In genomic region chr5:95917207-95917606, GRCh38 we compare ENCODE assay signal across 20 cellular contexts.
"Had no signal": no experiment of that assay in that cellular context is flagged by ENCODE, and none has a peak within 500 bp of the region (broad histone marks: within the 10 kb centered on the region; RNA-seq: fewer than 3 reads in every experiment).

No MANE protein-coding gene starts in this region.

- H3K9me3 Mint-ChIP-seq: activated CD4-positive, alpha-beta T cell treated with anti-CD3 and anti-CD28 coated beads, Interleukin-2, amount 10 ng/mL, durations not matched to agents 7 days and 5 days; activated naive CD4-positive, alpha-beta T cell treated with anti-CD3 and anti-CD28 coated beads for 36 hours; activated T-cell treated with anti-CD3 and anti-CD28 coated beads, Interleukin-2, amount 50 U/mL, for 4 hours; neural crest cell; stimulated activated naive CD8-positive, alpha-beta T cell treated with anti-CD3 and anti-CD28 coated beads, Interleukin-15, amount 100 ng/mL, for 72 hours had no signal

- H3K4me3 ChIP-seq: esophagus squamous epithelium, heart right ventricle, left lung, psoas muscle, right lobe of liver, vagina had no signal

- DNase-seq: activated CD4-positive, alpha-beta T cell treated with anti-CD3 and anti-CD28 coated beads, Interleukin-2, amount 10 ng/mL, durations not matched to agents 7 days and 5 days; activated CD8-positive, alpha-beta memory T cell treated with anti-CD3 and anti-CD28 coated beads, Interleukin-2, amount 50 U/mL, for 4 hours; activated naive CD4-positive, alpha-beta T cell treated with anti-CD3 and anti-CD28 coated beads for 36 hours; activated T-cell treated with anti-CD3 and anti-CD28 coated beads, Interleukin-2, amount 50 U/mL, for 4 hours; cerebellar nuclear complex; effector memory CD4-positive, alpha-beta T cell; esophagus squamous epithelium; heart right ventricle; left lung; mammary epithelial cell; psoas muscle; right lobe of liver; small intestine; stimulated activated CD4-positive, alpha-beta T cell treated with anti-CD3 and anti-CD28 coated beads, Interleukin-15, amount 100 ng/mL, for 24 hours; stimulated activated CD4-positive, alpha-beta T cell treated with anti-CD3 and anti-CD28 coated beads, Interleukin-2, amount 100 ng/mL, for 48 hours; stimulated activated naive CD8-positive, alpha-beta T cell treated with anti-CD3 and anti-CD28 coated beads, Interleukin-15, amount 100 ng/mL, for 72 hours; T1000; trophoblast cell had no signal

- H3K27ac ChIP-seq: esophagus squamous epithelium, psoas muscle, vagina had no signal

- H3K27ac Mint-ChIP-seq: activated CD4-positive, alpha-beta T cell treated with anti-CD3 and anti-CD28 coated beads, Interleukin-2, amount 10 ng/mL, durations not matched to agents 7 days and 5 days; activated naive CD4-positive, alpha-beta T cell treated with anti-CD3 and anti-CD28 coated beads for 36 hours; stimulated activated naive CD8-positive, alpha-beta T cell treated with anti-CD3 and anti-CD28 coated beads, Interleukin-15, amount 100 ng/mL, for 72 hours had no signal

- H3K27me3 Mint-ChIP-seq: activated CD4-positive, alpha-beta T cell treated with anti-CD3 and anti-CD28 coated beads, Interleukin-2, amount 10 ng/mL, durations not matched to agents 7 days and 5 days; stimulated activated naive CD8-positive, alpha-beta T cell treated with anti-CD3 and anti-CD28 coated beads, Interleukin-15, amount 100 ng/mL, for 72 hours had no signal

- H3K4me3 Mint-ChIP-seq: activated CD4-positive, alpha-beta T cell treated with anti-CD3 and anti-CD28 coated beads, Interleukin-2, amount 10 ng/mL, durations not matched to agents 7 days and 5 days; activated naive CD4-positive, alpha-beta T cell treated with anti-CD3 and anti-CD28 coated beads for 36 hours; activated T-cell treated with anti-CD3 and anti-CD28 coated beads, Interleukin-2, amount 50 U/mL, for 4 hours; neural crest cell; stimulated activated naive CD8-positive, alpha-beta T cell treated with anti-CD3 and anti-CD28 coated beads, Interleukin-15, amount 100 ng/mL, for 72 hours had no signal

- H3K9me3 ChIP-seq: esophagus squamous epithelium, heart right ventricle, left lung, psoas muscle, right lobe of liver, vagina had no signal

- H3K27me3 ChIP-seq: esophagus squamous epithelium, heart right ventricle, left lung, right lobe of liver, vagina had no signal
